1 cellular context compared by ENCODE assay signal in genomic region chr2:199455533-199456382, GRCh38.
A peak's percentile ranks its signal among the peaks of the same experiment; 100 is the strongest.
TF ChIP-seq lines count a peak whose summit lies in the region.

No MANE protein-coding gene starts in this region.

TF ChIP-seq in HepG2, 621 proteins besides CTCF, POLR2A, EP300 and RAD21 (continued from another document and continues in another):
- TF ChIP-seq HMGXB3 (CRISPR knock-in tag; IDR thresholded peaks at IDR 0.05; ENCODE audit: borderline replicate concordance) = no peak
- peak; percentile 42; the same call in 1 of the 2 replicates for TF ChIP-seq ZNF232 (CRISPR knock-in tag; IDR thresholded peaks at IDR 0.05; ENCODE audit: borderline replicate concordance)
- peak; percentile 40; the same call in 1 of the 2 replicates for TF ChIP-seq ZNF205 (CRISPR knock-in tag; IDR thresholded peaks at IDR 0.05)
- TF ChIP-seq STAG1 (CRISPR knock-in tag; IDR thresholded peaks at IDR 0.05) = peak; percentile 20; the same call in 1 of the 2 replicates
- 0 out of 2 replicates have a peak, but pooled peaks have one; percentile 63 for TF ChIP-seq ZNF446 (CRISPR knock-in tag; IDR thresholded peaks at IDR 0.05)
- 0 out of 2 replicates have a peak, but pooled peaks have one; percentile 28 for TF ChIP-seq ZNF546 (CRISPR knock-in tag; conservative IDR thresholded peaks at IDR 0.05)
- peak; percentile 42 for TF ChIP-seq HNRNPK (IDR thresholded peaks at IDR 0.05; ENCODE audit: low read depth, low read length, poor library complexity, severe bottlenecking)
- TF ChIP-seq SOX5 (CRISPR knock-in tag; IDR thresholded peaks at IDR 0.05; ENCODE audit: borderline replicate concordance) = peak; percentile 41; the same call in 1 of the 2 replicates
- TF ChIP-seq PRDM10 (CRISPR knock-in tag; IDR thresholded peaks at IDR 0.05; ENCODE audit: low read depth) = 0 out of 2 replicates have a peak, but pooled peaks have one; percentile 71
- no peak for TF ChIP-seq ZUFSP (CRISPR knock-in tag; IDR thresholded peaks at IDR 0.05; ENCODE audit: borderline replicate concordance)
- no peak for TF ChIP-seq ZNF20 (CRISPR knock-in tag; IDR thresholded peaks at IDR 0.05)
- 0 out of 2 replicates have a peak, but pooled peaks have one; percentile 7 for TF ChIP-seq ZBTB33 (CRISPR knock-in tag; IDR thresholded peaks at IDR 0.05)
- 0 out of 2 replicates have a peak, but pooled peaks have one; percentile 10 for TF ChIP-seq SP5 (CRISPR knock-in tag; IDR thresholded peaks at IDR 0.05; ENCODE audit: borderline replicate concordance, low read depth)
- TF ChIP-seq NCOA5 (CRISPR knock-in tag; IDR thresholded peaks at IDR 0.05) = no peak
- TF ChIP-seq ARHGAP35 (CRISPR knock-in tag; IDR thresholded peaks at IDR 0.05; ENCODE audit: borderline replicate concordance) = no peak; the same call in 1 of the 2 replicates
- TF ChIP-seq IRX3 (CRISPR knock-in tag; IDR thresholded peaks at IDR 0.05; ENCODE audit: borderline replicate concordance, low read depth) = no peak
- no peak for TF ChIP-seq JUND (CRISPR knock-in tag; IDR thresholded peaks at IDR 0.05)
- 0 out of 2 replicates have a peak, but pooled peaks have one; percentile 57 for TF ChIP-seq YEATS2 (CRISPR knock-in tag; IDR thresholded peaks at IDR 0.05; ENCODE audit: borderline replicate concordance)
- TF ChIP-seq MED8 (CRISPR knock-in tag; IDR thresholded peaks at IDR 0.05; ENCODE audit: insufficient replicate concordance) = no peak
- TF ChIP-seq ZNF749 (CRISPR knock-in tag; IDR thresholded peaks at IDR 0.05; ENCODE audit: borderline replicate concordance) = no peak
- TF ChIP-seq SRSF9 (IDR thresholded peaks at IDR 0.05; ENCODE audit: borderline replicate concordance, insufficient read depth, low read depth, low read length, poor library complexity, severe bottlenecking) = no peak
- TF ChIP-seq ZNF83 (CRISPR knock-in tag; IDR thresholded peaks at IDR 0.05; ENCODE audit: borderline replicate concordance) = no peak
- 0 out of 2 replicates have a peak, but pooled peaks have one; percentile 55 for TF ChIP-seq ZNF430 (CRISPR knock-in tag; IDR thresholded peaks at IDR 0.05)
- TF ChIP-seq IRF1 (CRISPR knock-in tag; IDR thresholded peaks at IDR 0.05; ENCODE audit: low read depth) = no peak
- TF ChIP-seq SALL1 (CRISPR knock-in tag; IDR thresholded peaks at IDR 0.05) = peak; percentile 83
- TF ChIP-seq KAT8 (CRISPR knock-in tag; IDR thresholded peaks at IDR 0.05) = peak; percentile 66; the same call in 1 of the 2 replicates
- 0 out of 2 replicates have a peak, but pooled peaks have one; percentile 66 for TF ChIP-seq ZNF329 (CRISPR knock-in tag; IDR thresholded peaks at IDR 0.05; ENCODE audit: low read depth)
- TF ChIP-seq HHEX (CRISPR knock-in tag; IDR thresholded peaks at IDR 0.05) = no peak
- no peak for TF ChIP-seq SMC3 (IDR thresholded peaks at IDR 0.05; ENCODE audit: low read length)
- no peak for TF ChIP-seq ZNF484 (CRISPR knock-in tag; IDR thresholded peaks at IDR 0.05; ENCODE audit: borderline replicate concordance, low read depth)
- no peak for TF ChIP-seq NFE2L1 (CRISPR knock-in tag; IDR thresholded peaks at IDR 0.05; ENCODE audit: borderline replicate concordance)
- TF ChIP-seq PHF5A (CRISPR knock-in tag; IDR thresholded peaks at IDR 0.05; ENCODE audit: low read depth, unreplicated experiment) = peak; percentile 62
- peak; percentile 86 for TF ChIP-seq HNF4A (CRISPR knock-in tag; IDR thresholded peaks at IDR 0.05)
- TF ChIP-seq ATF7 (IDR thresholded peaks at IDR 0.05) = no peak
- TF ChIP-seq ATF7 (CRISPR knock-in tag; IDR thresholded peaks at IDR 0.05) = no peak
- no peak for TF ChIP-seq JARID2 (CRISPR knock-in tag; IDR thresholded peaks at IDR 0.05; ENCODE audit: insufficient replicate concordance)
- peak; percentile 52; the same call in 1 of the 2 replicates for TF ChIP-seq ZBTB14 (CRISPR knock-in tag; IDR thresholded peaks at IDR 0.05)
- no peak for TF ChIP-seq MBNL3 (CRISPR knock-in tag; conservative IDR thresholded peaks at IDR 0.05)
- TF ChIP-seq NFYB (CRISPR knock-in tag; IDR thresholded peaks at IDR 0.05) = no peak
- no peak for TF ChIP-seq ZBTB4 (CRISPR knock-in tag; IDR thresholded peaks at IDR 0.05; ENCODE audit: borderline replicate concordance)
- no peak; the same call in 1 of the 2 replicates for TF ChIP-seq EED (CRISPR knock-in tag; IDR thresholded peaks at IDR 0.05)
- no peak for TF ChIP-seq SRF (IDR thresholded peaks at IDR 0.05; ENCODE audit: low read depth, low read length)
- no peak for TF ChIP-seq FLYWCH1 (CRISPR knock-in tag; IDR thresholded peaks at IDR 0.05)
- no peak for TF ChIP-seq THAP7 (CRISPR knock-in tag; IDR thresholded peaks at IDR 0.05)
- TF ChIP-seq KDM5A (IDR thresholded peaks at IDR 0.05; ENCODE audit: borderline replicate concordance, low read length) = no peak
- TF ChIP-seq KDM2A (CRISPR knock-in tag; IDR thresholded peaks at IDR 0.05; ENCODE audit: borderline replicate concordance, low read depth) = peak; percentile 95
